ENCODE assay signal across 26 cellular contexts in genomic region chr10:110558034-110558433, GRCh38. TPM values are rescaled to one million over a fixed set of nuclear protein-coding genes. Genes with fewer than 3 reads are reported as not detected.
DNase-seq lines count a peak whose midpoint lies in the region; ATAC-seq and TF ChIP-seq lines count a peak whose summit lies in the region.
"Had no signal": no experiment of that assay in that cellular context is flagged by ENCODE, and none has a peak within 500 bp of the region (broad histone marks: within the 10 kb centered on the region; RNA-seq: fewer than 3 reads in every experiment).

No MANE protein-coding gene starts in this region.

- H3K27ac ChIP-seq in upper lobe of right lung = no peak overlapping the region
- H3K27ac ChIP-seq in trophoblast cell (ENCODE audit: low read depth, low read length) = no peak overlapping the region
- H3K27ac ChIP-seq: 22Rv1, GM23248, RWPE1, SK-N-MC had no signal

- H3K9ac ChIP-seq in trophoblast cell (ENCODE audit: low read length) = no peak overlapping the region
- H3K9ac ChIP-seq: GM23248 had no signal

- no peak overlapping the region for H3K14ac ChIP-seq in trophoblast cell (ENCODE audit: low read length)

- peak overlapping the region; percentile 8; the same call in 1 of the 2 replicates for H3K27ac Mint-ChIP-seq in WTC11

- H3K36me3 ChIP-seq in upper lobe of right lung (no peaks in the 10 kb centered on the region), trophoblast cell (ENCODE audit: control insufficient read depth in 1 of 2, insufficient read depth in 2 of 2, low read length in 2 of 2) (no peaks in the 10 kb centered on the region)
- H3K36me3 ChIP-seq: BE2C, MG63 had no signal

- no peak overlapping the region for H2BK120ac ChIP-seq in trophoblast cell (ENCODE audit: insufficient read depth, low read length, poor library complexity)

- H3K4me3 Mint-ChIP-seq in WTC11 = no peak overlapping the region
- H3K4me3 Mint-ChIP-seq: CD4-positive, CD25-positive, alpha-beta regulatory T cell had no signal

- no peaks in the 10 kb centered on the region for H3K79me1 ChIP-seq in trophoblast cell (ENCODE audit: low read length)

- H3K4me1 ChIP-seq in upper lobe of right lung (no peaks in the 10 kb centered on the region), trophoblast cell (ENCODE audit: control insufficient read depth in 1 of 2, insufficient read depth in 2 of 2, low read length in 2 of 2) (no peaks in the 10 kb centered on the region)

- no peak overlapping the region for H2AFZ ChIP-seq in trophoblast cell (ENCODE audit: insufficient read depth, low read length, poor library complexity)

- no peak overlapping the region for H2BK12ac ChIP-seq in trophoblast cell (ENCODE audit: low read length)

- H4K12ac ChIP-seq in trophoblast cell (ENCODE audit: low read depth, low read length) = no peak overlapping the region

- no peak overlapping the region for H3K4ac ChIP-seq in trophoblast cell (ENCODE audit: low read depth, low read length)

- POLR2A ChIA-PET in WTC11 (lab: Charles Lee) = no interaction called here

- no peaks in the 10 kb centered on the region for H3K9me3 Mint-ChIP-seq in WTC11
- H3K9me3 Mint-ChIP-seq: CD4-positive, CD25-positive, alpha-beta regulatory T cell had no signal

- H4K8ac ChIP-seq in trophoblast cell (ENCODE audit: low read depth, low read length) = no peak overlapping the region

- H2BK5ac ChIP-seq in trophoblast cell (ENCODE audit: low read depth, low read length, poor library complexity) = no peak overlapping the region

- no peak overlapping the region for H4K91ac ChIP-seq in trophoblast cell (ENCODE audit: low read depth, low read length)

- H3K9me3 ChIP-seq in upper lobe of right lung (no peaks in the 10 kb centered on the region), trophoblast cell (ENCODE audit: insufficient read depth, low read depth, low read length) (no peaks in the 10 kb centered on the region)
- H3K9me3 ChIP-seq: BE2C had no signal

- H3K79me2 ChIP-seq in trophoblast cell (ENCODE audit: control insufficient read depth, insufficient read depth, low read length, poor library complexity) = no peaks in the 10 kb centered on the region

- H3K4me1 Mint-ChIP-seq in WTC11 = peaks cover 28% of the 10 kb centered on the region

- intact Hi-C loops in upper lobe of right lung (cut with DNase I) = no loop called here

- H3K4me3 ChIP-seq in upper lobe of right lung (no peak overlapping the region), trophoblast cell (ENCODE audit: low read depth, low read length) (no peak overlapping the region)
- H3K4me3 ChIP-seq: GM23248, MG63, SK-N-MC had no signal

- CTCF ChIA-PET in WTC11 (lab: Charles Lee) = interaction anchor here (0.7 to 1.6 kb wide), 3 partner anchors 11 to 253 kb away, joined by 3 to 5 read pairs (median 4); partner anchors contain the start of gene SMNDC1

- no peaks in the 10 kb centered on the region for H3K27me3 ChIP-seq in upper lobe of right lung
- H3K27me3 ChIP-seq in trophoblast cell (ENCODE audit: insufficient read depth, low read length) = no peaks in the 10 kb centered on the region
- H3K27me3 ChIP-seq: BE2C, MG63 had no signal

- H3K36me3 Mint-ChIP-seq in WTC11 = no peaks in the 10 kb centered on the region
- H3K36me3 Mint-ChIP-seq: CD4-positive, CD25-positive, alpha-beta regulatory T cell had no signal

- DNase-seq in NOMO-1 treated with DMSO at 0.1 percent for 48 hours (lab: John Stamatoyannopoulos, UW; ENCODE audit: unreplicated experiment) = peak; percentile 2
- DNase-seq in NOMO-1 (lab: John Stamatoyannopoulos, UW; ENCODE audit: unreplicated experiment in 2 of 2) = no peak
- DNase-seq in MV-4-11 (lab: John Stamatoyannopoulos, UW) = peak; percentile 58
- DNase-seq in WTC11 (ENCODE audit: low spot score) = no peak
- no peak for DNase-seq in upper lobe of right lung
- DNase-seq in putamen (ENCODE audit: low spot score) = no peak
- no peak for DNase-seq in trophoblast cell
- DNase-seq: BE2C; CD4-positive, CD25-positive, alpha-beta regulatory T cell; GM23248; H7; KBM-7; MG63; NCI-H1105; NCI-H1436 treated with DMSO at 0.1 percent for 48 hours; NCI-H187 treated with DMSO at 0.1 percent for 48 hours; NCI-H2171 treated with DMSO at 0.1 percent for 48 hours; NCI-H345; NCI-H510A treated with DMSO at 0.1 percent for 48 hours; NCI-H748 treated with DMSO at 0.1 percent for 48 hours; SHP77; SW 1271 had no signal

- no peak overlapping the region for H2AK5ac ChIP-seq in trophoblast cell (ENCODE audit: low read length)

- 100% methylated on average over 1 of the region's 2 CpGs for WGBS in trophoblast cell (ENCODE audit: extremely low coverage, insufficient coverage, insufficient read length)

- ATAC-seq in WTC11 (no peak), upper lobe of right lung (peak; percentile 75), HG03135 (IDR thresholded peaks at IDR 0.05; ENCODE audit: unreplicated experiment) (no peak)

- H3K18ac ChIP-seq in trophoblast cell (ENCODE audit: low read length) = no peak overlapping the region

- H3K4me2 ChIP-seq in trophoblast cell (ENCODE audit: low read length) = no peak overlapping the region

- TF ChIP-seq CTCF in WTC11 (IDR thresholded peaks at IDR 0.05) (no peak), upper lobe of right lung (IDR thresholded peaks at IDR 0.05) (no peak)

- peaks cover 4% of the 10 kb centered on the region for H3K27me3 Mint-ChIP-seq in WTC11 (ENCODE audit: low read depth)

- H3K23ac ChIP-seq in trophoblast cell (ENCODE audit: low read length) = no peak overlapping the region

TF ChIP-seq in WTC11, 78 proteins besides CTCF, POLR2A, EP300 and RAD21:
- no peak for TF ChIP-seq ZNF532 (CRISPR knock-in tag; IDR thresholded peaks at IDR 0.05; ENCODE audit: borderline replicate concordance)
- TF ChIP-seq MLX (CRISPR knock-in tag; IDR thresholded peaks at IDR 0.05) = no peak

RNA-seq across cellular contexts. Expression of gene SMC3, which starts 9.5 kb away (rescaled TPM):
- total RNA-seq in WTC11 (2021) (63.5 to 71.0 TPM (median 65.4 TPM) in 3 replicates), upper lobe of right lung (29.8 TPM)
- 24.5 and 26.8 TPM in 2 replicates for polyA plus RNA-seq in trophoblast cell (2013)

Comparison
In these comparisons a context has a peak if more than half of its experiments do, and no peak if none do; other contexts are left out.
1. DNase-seq: peak in NOMO-1 treated with DMSO at 0.1 percent for 48 hours (single experiment) and MV-4-11 (single experiment); none in NOMO-1 (0 of 2), WTC11 (single experiment), upper lobe of right lung (single experiment), putamen (single experiment) and trophoblast cell (0 of 2).